1 cellular context compared by ENCODE assay signal in genomic region chr10:91627344-91628102, GRCh38.
TF ChIP-seq lines count a peak whose summit lies in the region.

No MANE protein-coding gene starts in this region.

TF ChIP-seq in K562, 482 proteins besides CTCF, POLR2A, EP300 and RAD21 (continued from another document):
- no peak for TF ChIP-seq NR2F6 (CRISPR knock-in tag; IDR thresholded peaks at IDR 0.05)
- no peak for TF ChIP-seq ZNF408 (CRISPR knock-in tag; IDR thresholded peaks at IDR 0.05; ENCODE audit: low read depth)
- no peak for TF ChIP-seq ILF3 (IDR thresholded peaks at IDR 0.05; ENCODE audit: borderline replicate concordance)
- no peak for TF ChIP-seq MYC (IDR thresholded peaks at IDR 0.05; ENCODE audit: low read depth, low read length)
- no peak for TF ChIP-seq MYC (CRISPR knock-in tag; IDR thresholded peaks at IDR 0.05; ENCODE audit: borderline replicate concordance, low read depth)
- TF ChIP-seq, protein P1, sequence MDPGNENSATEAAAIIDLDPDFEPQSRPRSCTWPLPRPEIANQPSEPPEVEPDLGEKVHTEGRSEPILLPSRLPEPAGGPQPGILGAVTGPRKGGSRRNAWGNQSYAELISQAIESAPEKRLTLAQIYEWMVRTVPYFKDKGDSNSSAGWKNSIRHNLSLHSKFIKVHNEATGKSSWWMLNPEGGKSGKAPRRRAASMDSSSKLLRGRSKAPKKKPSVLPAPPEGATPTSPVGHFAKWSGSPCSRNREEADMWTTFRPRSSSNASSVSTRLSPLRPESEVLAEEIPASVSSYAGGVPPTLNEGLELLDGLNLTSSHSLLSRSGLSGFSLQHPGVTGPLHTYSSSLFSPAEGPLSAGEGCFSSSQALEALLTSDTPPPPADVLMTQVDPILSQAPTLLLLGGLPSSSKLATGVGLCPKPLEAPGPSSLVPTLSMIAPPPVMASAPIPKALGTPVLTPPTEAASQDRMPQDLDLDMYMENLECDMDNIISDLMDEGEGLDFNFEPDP (CRISPR knock-in tag; IDR thresholded peaks at IDR 0.05) = no peak
- no peak for TF ChIP-seq HSF4 (CRISPR knock-in tag; IDR thresholded peaks at IDR 0.05; ENCODE audit: borderline replicate concordance)
- TF ChIP-seq L3MBTL2 (IDR thresholded peaks at IDR 0.05) = no peak
- no peak for TF ChIP-seq ZNF785 (CRISPR knock-in tag; IDR thresholded peaks at IDR 0.05)
- TF ChIP-seq CREBBP (IDR thresholded peaks at IDR 0.05; ENCODE audit: low read depth, low read length) = no peak
- no peak for TF ChIP-seq TAF7 (tag; IDR thresholded peaks at IDR 0.05)
- TF ChIP-seq, protein P2, sequence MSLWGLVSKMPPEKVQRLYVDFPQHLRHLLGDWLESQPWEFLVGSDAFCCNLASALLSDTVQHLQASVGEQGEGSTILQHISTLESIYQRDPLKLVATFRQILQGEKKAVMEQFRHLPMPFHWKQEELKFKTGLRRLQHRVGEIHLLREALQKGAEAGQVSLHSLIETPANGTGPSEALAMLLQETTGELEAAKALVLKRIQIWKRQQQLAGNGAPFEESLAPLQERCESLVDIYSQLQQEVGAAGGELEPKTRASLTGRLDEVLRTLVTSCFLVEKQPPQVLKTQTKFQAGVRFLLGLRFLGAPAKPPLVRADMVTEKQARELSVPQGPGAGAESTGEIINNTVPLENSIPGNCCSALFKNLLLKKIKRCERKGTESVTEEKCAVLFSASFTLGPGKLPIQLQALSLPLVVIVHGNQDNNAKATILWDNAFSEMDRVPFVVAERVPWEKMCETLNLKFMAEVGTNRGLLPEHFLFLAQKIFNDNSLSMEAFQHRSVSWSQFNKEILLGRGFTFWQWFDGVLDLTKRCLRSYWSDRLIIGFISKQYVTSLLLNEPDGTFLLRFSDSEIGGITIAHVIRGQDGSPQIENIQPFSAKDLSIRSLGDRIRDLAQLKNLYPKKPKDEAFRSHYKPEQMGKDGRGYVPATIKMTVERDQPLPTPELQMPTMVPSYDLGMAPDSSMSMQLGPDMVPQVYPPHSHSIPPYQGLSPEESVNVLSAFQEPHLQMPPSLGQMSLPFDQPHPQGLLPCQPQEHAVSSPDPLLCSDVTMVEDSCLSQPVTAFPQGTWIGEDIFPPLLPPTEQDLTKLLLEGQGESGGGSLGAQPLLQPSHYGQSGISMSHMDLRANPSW (CRISPR knock-in tag; IDR thresholded peaks at IDR 0.05) = no peak
- no peak for TF ChIP-seq E2F1 (CRISPR knock-in tag; IDR thresholded peaks at IDR 0.05)
- TF ChIP-seq RBM22 (IDR thresholded peaks at IDR 0.05; ENCODE audit: low read depth, low read length, poor library complexity, severe bottlenecking) = no peak
- TF ChIP-seq, protein P3, sequence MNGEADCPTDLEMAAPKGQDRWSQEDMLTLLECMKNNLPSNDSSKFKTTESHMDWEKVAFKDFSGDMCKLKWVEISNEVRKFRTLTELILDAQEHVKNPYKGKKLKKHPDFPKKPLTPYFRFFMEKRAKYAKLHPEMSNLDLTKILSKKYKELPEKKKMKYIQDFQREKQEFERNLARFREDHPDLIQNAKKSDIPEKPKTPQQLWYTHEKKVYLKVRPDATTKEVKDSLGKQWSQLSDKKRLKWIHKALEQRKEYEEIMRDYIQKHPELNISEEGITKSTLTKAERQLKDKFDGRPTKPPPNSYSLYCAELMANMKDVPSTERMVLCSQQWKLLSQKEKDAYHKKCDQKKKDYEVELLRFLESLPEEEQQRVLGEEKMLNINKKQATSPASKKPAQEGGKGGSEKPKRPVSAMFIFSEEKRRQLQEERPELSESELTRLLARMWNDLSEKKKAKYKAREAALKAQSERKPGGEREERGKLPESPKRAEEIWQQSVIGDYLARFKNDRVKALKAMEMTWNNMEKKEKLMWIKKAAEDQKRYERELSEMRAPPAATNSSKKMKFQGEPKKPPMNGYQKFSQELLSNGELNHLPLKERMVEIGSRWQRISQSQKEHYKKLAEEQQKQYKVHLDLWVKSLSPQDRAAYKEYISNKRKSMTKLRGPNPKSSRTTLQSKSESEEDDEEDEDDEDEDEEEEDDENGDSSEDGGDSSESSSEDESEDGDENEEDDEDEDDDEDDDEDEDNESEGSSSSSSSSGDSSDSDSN (IDR thresholded peaks at IDR 0.05; ENCODE audit: borderline replicate concordance in 1 of 2, low read depth in 2 of 2, low read length in 2 of 2) = no peak
